Comparison of ENCODE assay signal across 10 cellular contexts in genomic region chr4:142844782-142845181, GRCh38. TPM values are rescaled to one million over a fixed set of nuclear protein-coding genes. Genes with fewer than 3 reads are reported as not detected.
DNase-seq lines count a peak whose midpoint lies in the region; ATAC-seq, FAIRE-seq and TF ChIP-seq lines count a peak whose summit lies in the region.
"Had no signal": no experiment of that assay in that cellular context is flagged by ENCODE, and none has a peak within 500 bp of the region (broad histone marks: within the 10 kb centered on the region; RNA-seq: fewer than 3 reads in every experiment).

No MANE protein-coding gene starts in this region.

- no TSS peak for BruUV-seq in mammary epithelial cell (replicated peaks; lab: Mats Ljungman, UMichigan)

- CTCF ChIA-PET in A549 (lab: Yijun Ruan, JAX) (interaction anchor here (1.0 kb wide), 1 partner anchor 9 kb away, joined by 3 read pairs; no protein-coding TSS in a partner anchor), mammary epithelial cell (lab: Charles Lee; ENCODE audit: low non-redundant PET) (no interaction called here)

- H3K4me1 Mint-ChIP-seq in nephron progenitor cell, result peaks cover 5% of the 10 kb centered on the region

- H3K9ac ChIP-seq in DND-41 (ENCODE audit: low read depth, low read length) (peak overlapping the region; percentile 71; the same call in 1 of the 2 replicates), mammary epithelial cell (ENCODE audit: insufficient read depth, low read length) (no peak overlapping the region)

- DNase-seq in A549 (ENCODE audit: low read depth in 1 of 2, low spot score in 1 of 2) (no peak), DND-41 (no peak), mammary epithelial cell (no peak), nephron progenitor cell (no peak), GM12892 (ENCODE audit: insufficient read length) (no peak), COR-L47 (lab: John Stamatoyannopoulos, UW) (no peak)
- DNase-seq: MV-4-11, NCI-H748 treated with DMSO at 0.1 percent for 48 hours had no signal

- 64% methylated on average over 1 of the region's 1 CpG for WGBS in A549 (ENCODE audit: missing lambda C conversion rate)
- 100% methylated on average over 1 of the region's 1 CpG for WGBS in mammary epithelial cell (ENCODE audit: low coverage, missing lambda C conversion rate)

- H3K36me3 ChIP-seq in DND-41 (ENCODE audit: insufficient read depth, low read length), result no peaks in the 10 kb centered on the region; the same call in 1 of the 2 replicates
- H3K36me3 ChIP-seq in mammary epithelial cell (ENCODE audit: insufficient read depth, low read length), result no peaks in the 10 kb centered on the region

- H3K9me3 ChIP-seq in A549, result no peaks in the 10 kb centered on the region
- no peaks in the 10 kb centered on the region for H3K9me3 ChIP-seq in DND-41 (ENCODE audit: insufficient read depth, low read length, severe bottlenecking)
- H3K9me3 ChIP-seq in mammary epithelial cell (replicated peaks; ENCODE audit: insufficient read depth, low read length), result no peaks in the 10 kb centered on the region

- TF ChIP-seq POLR2A in A549 (IDR thresholded peaks at IDR 0.05; ENCODE audit: low read length) (no peak), GM12892 (IDR thresholded peaks at IDR 0.05; ENCODE audit: low read depth, low read length) (no peak)

- no peak for TF ChIP-seq RAD21 in A549 (conservative IDR thresholded peaks at IDR 0.05 in 1 of 2, IDR thresholded peaks at IDR 0.05 in 1 of 2)

- TF ChIP-seq CTCF in A549 (IDR thresholded peaks at IDR 0.05) (no peak), DND-41 (IDR thresholded peaks at IDR 0.05; ENCODE audit: borderline replicate concordance, extremely low read depth, low read length, poor library complexity, severe bottlenecking) (no peak), mammary epithelial cell (conservative IDR thresholded peaks at IDR 0.05 in 1 of 2, IDR thresholded peaks at IDR 0.05 in 1 of 2; ENCODE audit: extremely low read depth in 1 of 2, insufficient read depth in 1 of 2, low read depth in 1 of 2, low read length in 2 of 2) (no peak), nephron progenitor cell (IDR thresholded peaks at IDR 0.05) (no peak)

- TF ChIP-seq EP300 in A549 (IDR thresholded peaks at IDR 0.05), result no peak

- no peak overlapping the region for H3K27ac Mint-ChIP-seq in nephron progenitor cell

- no peak for ATAC-seq in A549
- no peak for ATAC-seq in DND-41 (ENCODE audit: insufficient read depth, low read depth)
- no peak for ATAC-seq in HG03469 (IDR thresholded peaks at IDR 0.05; ENCODE audit: unreplicated experiment)
- no peak for ATAC-seq in GM19455 (IDR thresholded peaks at IDR 0.05; ENCODE audit: unreplicated experiment)

- H3K27me3 ChIP-seq in DND-41 (ENCODE audit: insufficient read depth, low read length, poor library complexity), result no peaks in the 10 kb centered on the region
- peaks cover 3% of the 10 kb centered on the region for H3K27me3 ChIP-seq in mammary epithelial cell (ENCODE audit: insufficient read depth, low read length)

- peaks cover 13% of the 10 kb centered on the region for H3K79me2 ChIP-seq in DND-41 (ENCODE audit: insufficient read depth, low read length)
- no peaks in the 10 kb centered on the region for H3K79me2 ChIP-seq in mammary epithelial cell (ENCODE audit: insufficient read depth, low read length)

- POLR2A ChIA-PET in A549 (lab: Yijun Ruan, JAX), result no interaction called here

- H3K4me3 ChIP-seq in A549 (peak overlapping the region; percentile 68), DND-41 (ENCODE audit: low read depth in 1 of 2, low read length in 2 of 2) (peak overlapping the region in 1 of 2 experiments; percentile 92; a peak in 3 of 4 replicates), mammary epithelial cell (replicated peaks in 1 of 3; ENCODE audit: insufficient read depth in 1 of 3, low read depth in 2 of 3, low read length in 3 of 3) (no peak overlapping the region)

- in situ Hi-C loops in mammary epithelial cell (cut with MboI; ENCODE audit: low sequenced_read_pairs in 2 of 2), result loop anchor here (10.0 to 25.0 kb wide), 2 partner anchors 490 to 707 kb away; no protein-coding TSS in a partner anchor

- H3K27ac ChIP-seq in A549 (peak overlapping the region; percentile 72 to 88), DND-41 (ENCODE audit: low read length) (no peak overlapping the region), mammary epithelial cell (ENCODE audit: insufficient read depth, low read depth, low read length) (no peak overlapping the region)

- H3K4me1 ChIP-seq in A549, result peaks cover 20% of the 10 kb centered on the region; the same call in 2 of the 3 replicates
- peaks cover 46% of the 10 kb centered on the region for H3K4me1 ChIP-seq in DND-41 (ENCODE audit: insufficient read depth, low read length)
- H3K4me1 ChIP-seq in mammary epithelial cell (ENCODE audit: insufficient read depth, low read length), result peaks cover 4% of the 10 kb centered on the region

- FAIRE-seq in A549 (lab: Jason Lieb, UNC) (no peak), GM12892 (lab: Jason Lieb, UNC) (no peak)

- peak overlapping the region; percentile 91 for H3K4me3 Mint-ChIP-seq in nephron progenitor cell

- dilution Hi-C loops in mammary epithelial cell (cut with HindIII; ENCODE audit: low sequenced_read_pairs), result no loop called here

- H3K9me3 Mint-ChIP-seq in nephron progenitor cell, result no peaks in the 10 kb centered on the region

- H2AFZ ChIP-seq in DND-41 (ENCODE audit: low read depth, low read length), result no peak overlapping the region
- H2AFZ ChIP-seq in mammary epithelial cell (ENCODE audit: low read depth, low read length), result peak overlapping the region; percentile 94

- intact Hi-C loops in mammary epithelial cell (cut with micrococcal nuclease), result loop anchor here (5.0 to 10.0 kb wide), 4 partner anchors 362 to 1500 kb away; no protein-coding TSS in a partner anchor

- H3K4me2 ChIP-seq in A549 (peak overlapping the region; percentile 97), DND-41 (ENCODE audit: insufficient read depth, low read length) (peak overlapping the region; percentile 98), mammary epithelial cell (ENCODE audit: insufficient read depth, low read depth, low read length) (no peak overlapping the region)

- H3K27me3 Mint-ChIP-seq in nephron progenitor cell (ENCODE audit: low read depth, poor library complexity), result peaks cover 64% of the 10 kb centered on the region

- no peaks in the 10 kb centered on the region for H3K36me3 Mint-ChIP-seq in nephron progenitor cell (ENCODE audit: low read depth)

- no peaks in the 10 kb centered on the region for H4K20me1 ChIP-seq in DND-41 (ENCODE audit: insufficient read depth, low read length)
- no peaks in the 10 kb centered on the region for H4K20me1 ChIP-seq in mammary epithelial cell (ENCODE audit: insufficient read depth, low read length)

TF ChIP-seq in A549, 52 proteins besides CTCF, POLR2A, EP300 and RAD21:
- no peak for TF ChIP-seq NPAS2 (CRISPR knock-in tag; IDR thresholded peaks at IDR 0.05; ENCODE audit: borderline replicate concordance)
- no peak for TF ChIP-seq HOXB13 (CRISPR knock-in tag; IDR thresholded peaks at IDR 0.05; ENCODE audit: low read depth)
- no peak for TF ChIP-seq EHMT2 (IDR thresholded peaks at IDR 0.05; ENCODE audit: low read depth)
- no peak for TF ChIP-seq FOSL2 (IDR thresholded peaks at IDR 0.05)
- TF ChIP-seq FOSL2 (CRISPR knock-in tag; IDR thresholded peaks at IDR 0.05), result no peak
- no peak for TF ChIP-seq HOXB5 (CRISPR knock-in tag; IDR thresholded peaks at IDR 0.05)
- TF ChIP-seq KDM5A (IDR thresholded peaks at IDR 0.05), result no peak
- no peak for TF ChIP-seq SMC3 (IDR thresholded peaks at IDR 0.05)
- TF ChIP-seq PBX3 (IDR thresholded peaks at IDR 0.05), result no peak
- no peak for TF ChIP-seq ZC3H11A (IDR thresholded peaks at IDR 0.05)
- no peak for TF ChIP-seq BCL3 (IDR thresholded peaks at IDR 0.05)

RNA-seq across cellular contexts. Expression of gene INPP4B, which starts 1.3 kb away (rescaled TPM):
- polyA plus RNA-seq in A549 (2011; rRNA removed) (12.5 and 14.9 TPM in 2 replicates), A549 (2017; fragmentation: RNase III; extraction: RNeasy Plus Mini Kit Qiagen cat#74134 plus additional on column Dnase treatment) (6.3 to 7.5 TPM (median 7.2 TPM) in 3 replicates), mammary epithelial cell (38.5 TPM)
- polyA plus RNA-seq in A549 (2012; cell fraction: cytosol; rRNA removed), result 1.8 TPM in 2 replicates
- polyA plus RNA-seq in A549 (2012; cell fraction: nucleus; rRNA removed), result 1.3 and 1.9 TPM in 2 replicates
- 49.1 and 49.8 TPM in 2 replicates for polyA minus RNA-seq in A549 (2011; rRNA and poly(A)+ RNA removed)
- 10 to 100 TPM; 80.0 to 87.2 TPM for total RNA-seq in mammary epithelial cell
- 100 TPM for polyA minus RNA-seq in mammary epithelial cell
- polyA plus RNA-seq in GM12892 (2012; ENCODE audit: missing spikeins), result 1.3 TPM

Comparison
In these comparisons a context has a peak if more than half of its experiments do, and no peak if none do; other contexts are left out.
1. H3K27ac ChIP-seq: peak in A549 (2 of 2); none in DND-41 (single experiment) and mammary epithelial cell (single experiment).